2 cellular contexts compared by ENCODE assay signal in the genomic region with DNA sequence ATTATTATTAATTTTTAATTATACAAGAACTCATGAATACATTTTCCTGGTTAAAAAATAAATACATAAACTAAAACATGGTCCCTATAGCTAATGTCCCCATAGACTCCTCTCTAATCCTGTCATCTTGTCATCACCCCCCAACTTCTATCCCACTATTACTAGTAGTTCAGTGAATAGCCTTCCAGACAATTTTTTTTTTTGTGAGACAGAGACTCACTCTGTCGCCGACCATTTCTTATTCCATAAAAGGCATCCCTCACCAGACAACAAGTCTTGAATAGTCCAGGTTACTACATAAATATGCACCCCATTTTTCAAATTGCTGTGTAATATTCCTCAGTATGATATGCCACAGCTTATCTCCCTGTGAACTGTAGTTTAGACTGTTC.
TF ChIP-seq lines count a peak whose summit lies in the region.

No MANE protein-coding gene starts in this region.

TF ChIP-seq in liver, 16 proteins besides CTCF, POLR2A, EP300 and RAD21:
- TF ChIP-seq FOXA2 (IDR thresholded peaks at IDR 0.05), result no peak
- TF ChIP-seq TAF1 (conservative IDR thresholded peaks at IDR 0.05), result peak; percentile 12
- no peak for TF ChIP-seq EGR1 (IDR thresholded peaks at IDR 0.05; ENCODE audit: low read depth in 2 of 2)
- TF ChIP-seq, protein P1, sequence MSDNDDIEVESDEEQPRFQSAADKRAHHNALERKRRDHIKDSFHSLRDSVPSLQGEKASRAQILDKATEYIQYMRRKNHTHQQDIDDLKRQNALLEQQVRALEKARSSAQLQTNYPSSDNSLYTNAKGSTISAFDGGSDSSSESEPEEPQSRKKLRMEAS (IDR thresholded peaks at IDR 0.05), result no peak

TF ChIP-seq in HepG2, 621 proteins besides CTCF, POLR2A, EP300 and RAD21:
- TF ChIP-seq HMG20B (CRISPR knock-in tag; conservative IDR thresholded peaks at IDR 0.05) (no peak), SOX6 (IDR thresholded peaks at IDR 0.05) (no peak), SOX6 (CRISPR knock-in tag; IDR thresholded peaks at IDR 0.05) (no peak), JUN (CRISPR knock-in tag; IDR thresholded peaks at IDR 0.05) (no peak), ISL2 (CRISPR knock-in tag; IDR thresholded peaks at IDR 0.05) (no peak)
- TF ChIP-seq, protein P2, sequence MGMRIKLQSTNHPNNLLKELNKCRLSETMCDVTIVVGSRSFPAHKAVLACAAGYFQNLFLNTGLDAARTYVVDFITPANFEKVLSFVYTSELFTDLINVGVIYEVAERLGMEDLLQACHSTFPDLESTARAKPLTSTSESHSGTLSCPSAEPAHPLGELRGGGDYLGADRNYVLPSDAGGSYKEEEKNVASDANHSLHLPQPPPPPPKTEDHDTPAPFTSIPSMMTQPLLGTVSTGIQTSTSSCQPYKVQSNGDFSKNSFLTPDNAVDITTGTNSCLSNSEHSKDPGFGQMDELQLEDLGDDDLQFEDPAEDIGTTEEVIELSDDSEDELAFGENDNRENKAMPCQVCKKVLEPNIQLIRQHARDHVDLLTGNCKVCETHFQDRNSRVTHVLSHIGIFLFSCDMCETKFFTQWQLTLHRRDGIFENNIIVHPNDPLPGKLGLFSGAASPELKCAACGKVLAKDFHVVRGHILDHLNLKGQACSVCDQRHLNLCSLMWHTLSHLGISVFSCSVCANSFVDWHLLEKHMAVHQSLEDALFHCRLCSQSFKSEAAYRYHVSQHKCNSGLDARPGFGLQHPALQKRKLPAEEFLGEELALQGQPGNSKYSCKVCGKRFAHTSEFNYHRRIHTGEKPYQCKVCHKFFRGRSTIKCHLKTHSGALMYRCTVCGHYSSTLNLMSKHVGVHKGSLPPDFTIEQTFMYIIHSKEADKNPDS (CRISPR knock-in tag; IDR thresholded peaks at IDR 0.05), result no peak
- TF ChIP-seq, protein P3, sequence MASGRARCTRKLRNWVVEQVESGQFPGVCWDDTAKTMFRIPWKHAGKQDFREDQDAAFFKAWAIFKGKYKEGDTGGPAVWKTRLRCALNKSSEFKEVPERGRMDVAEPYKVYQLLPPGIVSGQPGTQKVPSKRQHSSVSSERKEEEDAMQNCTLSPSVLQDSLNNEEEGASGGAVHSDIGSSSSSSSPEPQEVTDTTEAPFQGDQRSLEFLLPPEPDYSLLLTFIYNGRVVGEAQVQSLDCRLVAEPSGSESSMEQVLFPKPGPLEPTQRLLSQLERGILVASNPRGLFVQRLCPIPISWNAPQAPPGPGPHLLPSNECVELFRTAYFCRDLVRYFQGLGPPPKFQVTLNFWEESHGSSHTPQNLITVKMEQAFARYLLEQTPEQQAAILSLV (CRISPR knock-in tag; IDR thresholded peaks at IDR 0.05; ENCODE audit: borderline replicate concordance), result no peak
- TF ChIP-seq, protein P4, sequence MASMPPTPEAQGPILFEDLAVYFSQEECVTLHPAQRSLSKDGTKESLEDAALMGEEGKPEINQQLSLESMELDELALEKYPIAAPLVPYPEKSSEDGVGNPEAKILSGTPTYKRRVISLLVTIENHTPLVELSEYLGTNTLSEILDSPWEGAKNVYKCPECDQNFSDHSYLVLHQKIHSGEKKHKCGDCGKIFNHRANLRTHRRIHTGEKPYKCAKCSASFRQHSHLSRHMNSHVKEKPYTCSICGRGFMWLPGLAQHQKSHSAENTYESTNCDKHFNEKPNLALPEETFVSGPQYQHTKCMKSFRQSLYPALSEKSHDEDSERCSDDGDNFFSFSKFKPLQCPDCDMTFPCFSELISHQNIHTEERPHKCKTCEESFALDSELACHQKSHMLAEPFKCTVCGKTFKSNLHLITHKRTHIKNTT (CRISPR knock-in tag; IDR thresholded peaks at IDR 0.05), result no peak
TF ChIP-seq in HepG2: peak in this region for 0.
